Comparison of ENCODE assay signal across 2 cellular contexts in the genomic region with DNA sequence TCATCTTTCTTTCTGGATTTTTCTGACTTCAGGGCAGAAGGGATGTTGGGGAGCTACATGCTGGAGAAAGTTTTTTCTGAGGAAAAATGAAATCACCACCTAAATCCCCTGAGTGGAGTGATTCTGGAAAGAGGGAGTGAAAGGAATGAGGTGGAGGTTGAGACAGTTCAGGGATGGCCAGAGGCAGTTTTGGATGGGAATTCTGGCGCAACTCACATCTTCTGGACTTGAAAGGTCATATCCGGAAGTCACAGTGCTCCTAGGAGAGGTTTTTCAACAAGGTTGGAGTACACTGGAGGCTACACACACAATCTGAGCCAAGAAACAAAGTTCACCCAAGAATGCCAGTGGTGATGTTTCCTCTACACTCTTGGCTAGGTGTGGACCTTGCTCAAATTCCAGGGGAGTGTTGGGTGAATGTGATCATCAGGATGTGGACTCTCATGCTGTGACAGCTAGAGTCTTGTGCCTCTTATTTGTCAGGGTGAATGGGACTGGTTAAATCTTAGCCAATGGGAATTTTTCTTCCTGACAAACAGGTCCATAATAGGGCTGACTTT.
TF ChIP-seq lines count a peak whose summit lies in the region.

No MANE protein-coding gene starts in this region.

TF ChIP-seq in IMR-90, 13 proteins besides CTCF, POLR2A, EP300 and RAD21 (continued from another document):
- TF ChIP-seq, protein P1, sequence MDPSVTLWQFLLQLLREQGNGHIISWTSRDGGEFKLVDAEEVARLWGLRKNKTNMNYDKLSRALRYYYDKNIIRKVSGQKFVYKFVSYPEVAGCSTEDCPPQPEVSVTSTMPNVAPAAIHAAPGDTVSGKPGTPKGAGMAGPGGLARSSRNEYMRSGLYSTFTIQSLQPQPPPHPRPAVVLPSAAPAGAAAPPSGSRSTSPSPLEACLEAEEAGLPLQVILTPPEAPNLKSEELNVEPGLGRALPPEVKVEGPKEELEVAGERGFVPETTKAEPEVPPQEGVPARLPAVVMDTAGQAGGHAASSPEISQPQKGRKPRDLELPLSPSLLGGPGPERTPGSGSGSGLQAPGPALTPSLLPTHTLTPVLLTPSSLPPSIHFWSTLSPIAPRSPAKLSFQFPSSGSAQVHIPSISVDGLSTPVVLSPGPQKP (IDR thresholded peaks at IDR 0.05; ENCODE audit: borderline replicate concordance, low read depth, low read length), result no peak
- no peak for TF ChIP-seq CHD1 (IDR thresholded peaks at IDR 0.05; ENCODE audit: low read depth, low read length)
- no peak for TF ChIP-seq MAZ (IDR thresholded peaks at IDR 0.05; ENCODE audit: borderline replicate concordance, low read depth, low read length)
- TF ChIP-seq BHLHE40 (IDR thresholded peaks at IDR 0.05; ENCODE audit: low read depth, low read length), result no peak
- no peak for TF ChIP-seq SMC3 (IDR thresholded peaks at IDR 0.05; ENCODE audit: low read depth, low read length)
- TF ChIP-seq MAFK (IDR thresholded peaks at IDR 0.05; ENCODE audit: low read depth, low read length), result no peak
- TF ChIP-seq CEBPB (IDR thresholded peaks at IDR 0.05; ENCODE audit: low read depth, low read length), result no peak
- TF ChIP-seq, protein P2, sequence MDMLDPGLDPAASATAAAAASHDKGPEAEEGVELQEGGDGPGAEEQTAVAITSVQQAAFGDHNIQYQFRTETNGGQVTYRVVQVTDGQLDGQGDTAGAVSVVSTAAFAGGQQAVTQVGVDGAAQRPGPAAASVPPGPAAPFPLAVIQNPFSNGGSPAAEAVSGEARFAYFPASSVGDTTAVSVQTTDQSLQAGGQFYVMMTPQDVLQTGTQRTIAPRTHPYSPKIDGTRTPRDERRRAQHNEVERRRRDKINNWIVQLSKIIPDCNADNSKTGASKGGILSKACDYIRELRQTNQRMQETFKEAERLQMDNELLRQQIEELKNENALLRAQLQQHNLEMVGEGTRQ (IDR thresholded peaks at IDR 0.05; ENCODE audit: low read depth, low read length), result no peak

TF ChIP-seq in K562, 482 proteins besides CTCF, POLR2A, EP300 and RAD21 (continued from another document):
- TF ChIP-seq, protein P3, sequence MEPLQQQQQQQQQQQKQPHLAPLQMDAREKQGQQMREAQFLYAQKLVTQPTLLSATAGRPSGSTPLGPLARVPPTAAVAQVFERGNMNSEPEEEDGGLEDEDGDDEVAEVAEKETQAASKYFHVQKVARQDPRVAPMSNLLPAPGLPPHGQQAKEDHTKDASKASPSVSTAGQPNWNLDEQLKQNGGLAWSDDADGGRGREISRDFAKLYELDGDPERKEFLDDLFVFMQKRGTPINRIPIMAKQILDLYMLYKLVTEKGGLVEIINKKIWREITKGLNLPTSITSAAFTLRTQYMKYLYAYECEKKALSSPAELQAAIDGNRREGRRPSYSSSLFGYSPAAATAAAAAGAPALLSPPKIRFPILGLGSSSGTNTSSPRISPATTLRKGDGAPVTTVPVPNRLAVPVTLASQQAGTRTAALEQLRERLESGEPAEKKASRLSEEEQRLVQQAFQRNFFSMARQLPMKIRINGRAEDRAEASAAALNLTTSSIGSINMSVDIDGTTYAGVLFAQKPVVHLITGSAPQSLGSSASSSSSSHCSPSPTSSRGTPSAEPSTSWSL (CRISPR knock-in tag; IDR thresholded peaks at IDR 0.05; ENCODE audit: borderline replicate concordance), result no peak
- TF ChIP-seq ZNF217 (CRISPR knock-in tag; IDR thresholded peaks at IDR 0.05) (no peak), FOXJ2 (tag; IDR thresholded peaks at IDR 0.05) (no peak), NONO (IDR thresholded peaks at IDR 0.05; ENCODE audit: low read depth in 2 of 2, low read length in 1 of 2) (no peak), ZC3H8 (IDR thresholded peaks at IDR 0.05) (no peak), ZFX (CRISPR knock-in tag; IDR thresholded peaks at IDR 0.05) (no peak), POLR3G (IDR thresholded peaks at IDR 0.05; ENCODE audit: extremely low read depth, insufficient read length, insufficient replicate concordance) (no peak), KLF13 (tag; IDR thresholded peaks at IDR 0.05; ENCODE audit: borderline replicate concordance, low read depth) (no peak), ZNF75A (CRISPR knock-in tag; IDR thresholded peaks at IDR 0.05) (no peak)
